ENCODE assay signal across 1 cellular context in genomic region chr9:16413509-16414016, GRCh38.
TF ChIP-seq lines count a peak whose summit lies in the region.

No MANE protein-coding gene starts in this region.

TF ChIP-seq in HepG2, 621 proteins besides CTCF, POLR2A, EP300 and RAD21 (continued from another document and continues in another):
- TF ChIP-seq RCOR2 (CRISPR knock-in tag; IDR thresholded peaks at IDR 0.05): peak; percentile 27; the same call in 1 of the 2 replicates
- TF ChIP-seq, protein P1, sequence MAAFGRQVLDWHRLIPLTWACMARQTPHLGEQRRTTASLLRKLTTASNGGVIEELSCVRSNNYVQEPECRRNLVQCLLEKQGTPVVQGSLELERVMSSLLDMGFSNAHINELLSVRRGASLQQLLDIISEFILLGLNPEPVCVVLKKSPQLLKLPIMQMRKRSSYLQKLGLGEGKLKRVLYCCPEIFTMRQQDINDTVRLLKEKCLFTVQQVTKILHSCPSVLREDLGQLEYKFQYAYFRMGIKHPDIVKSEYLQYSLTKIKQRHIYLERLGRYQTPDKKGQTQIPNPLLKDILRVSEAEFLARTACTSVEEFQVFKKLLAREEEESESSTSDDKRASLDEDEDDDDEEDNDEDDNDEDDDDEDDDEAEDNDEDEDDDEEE (CRISPR knock-in tag; IDR thresholded peaks at IDR 0.05): no peak
- TF ChIP-seq STAG1 (CRISPR knock-in tag; IDR thresholded peaks at IDR 0.05): no peak
- TF ChIP-seq CEBPG (CRISPR knock-in tag; IDR thresholded peaks at IDR 0.05): peak; percentile 95
- TF ChIP-seq, protein P2, sequence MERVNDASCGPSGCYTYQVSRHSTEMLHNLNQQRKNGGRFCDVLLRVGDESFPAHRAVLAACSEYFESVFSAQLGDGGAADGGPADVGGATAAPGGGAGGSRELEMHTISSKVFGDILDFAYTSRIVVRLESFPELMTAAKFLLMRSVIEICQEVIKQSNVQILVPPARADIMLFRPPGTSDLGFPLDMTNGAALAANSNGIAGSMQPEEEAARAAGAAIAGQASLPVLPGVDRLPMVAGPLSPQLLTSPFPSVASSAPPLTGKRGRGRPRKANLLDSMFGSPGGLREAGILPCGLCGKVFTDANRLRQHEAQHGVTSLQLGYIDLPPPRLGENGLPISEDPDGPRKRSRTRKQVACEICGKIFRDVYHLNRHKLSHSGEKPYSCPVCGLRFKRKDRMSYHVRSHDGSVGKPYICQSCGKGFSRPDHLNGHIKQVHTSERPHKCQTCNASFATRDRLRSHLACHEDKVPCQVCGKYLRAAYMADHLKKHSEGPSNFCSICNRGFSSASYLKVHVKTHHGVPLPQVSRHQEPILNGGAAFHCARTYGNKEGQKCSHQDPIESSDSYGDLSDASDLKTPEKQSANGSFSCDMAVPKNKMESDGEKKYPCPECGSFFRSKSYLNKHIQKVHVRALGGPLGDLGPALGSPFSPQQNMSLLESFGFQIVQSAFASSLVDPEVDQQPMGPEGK (CRISPR knock-in tag; IDR thresholded peaks at IDR 0.05): peak; percentile 40
- TF ChIP-seq HMG20B (CRISPR knock-in tag; conservative IDR thresholded peaks at IDR 0.05): 0 out of 2 replicates have a peak, but pooled peaks have one; percentile 31
- TF ChIP-seq HOXA3 (CRISPR knock-in tag; IDR thresholded peaks at IDR 0.05): peak; percentile 36; the same call in 1 of the 2 replicates
- no peak for TF ChIP-seq ZNF124 (CRISPR knock-in tag; IDR thresholded peaks at IDR 0.05)
- peak; percentile 45; the same call in 1 of the 2 replicates for TF ChIP-seq HOXA5 (CRISPR knock-in tag; IDR thresholded peaks at IDR 0.05)
- no peak for TF ChIP-seq ZNF20 (CRISPR knock-in tag; IDR thresholded peaks at IDR 0.05)
- peak; percentile 60; the same call in 1 of the 2 replicates for TF ChIP-seq MIER2 (CRISPR knock-in tag; IDR thresholded peaks at IDR 0.05)
- TF ChIP-seq, protein P3, sequence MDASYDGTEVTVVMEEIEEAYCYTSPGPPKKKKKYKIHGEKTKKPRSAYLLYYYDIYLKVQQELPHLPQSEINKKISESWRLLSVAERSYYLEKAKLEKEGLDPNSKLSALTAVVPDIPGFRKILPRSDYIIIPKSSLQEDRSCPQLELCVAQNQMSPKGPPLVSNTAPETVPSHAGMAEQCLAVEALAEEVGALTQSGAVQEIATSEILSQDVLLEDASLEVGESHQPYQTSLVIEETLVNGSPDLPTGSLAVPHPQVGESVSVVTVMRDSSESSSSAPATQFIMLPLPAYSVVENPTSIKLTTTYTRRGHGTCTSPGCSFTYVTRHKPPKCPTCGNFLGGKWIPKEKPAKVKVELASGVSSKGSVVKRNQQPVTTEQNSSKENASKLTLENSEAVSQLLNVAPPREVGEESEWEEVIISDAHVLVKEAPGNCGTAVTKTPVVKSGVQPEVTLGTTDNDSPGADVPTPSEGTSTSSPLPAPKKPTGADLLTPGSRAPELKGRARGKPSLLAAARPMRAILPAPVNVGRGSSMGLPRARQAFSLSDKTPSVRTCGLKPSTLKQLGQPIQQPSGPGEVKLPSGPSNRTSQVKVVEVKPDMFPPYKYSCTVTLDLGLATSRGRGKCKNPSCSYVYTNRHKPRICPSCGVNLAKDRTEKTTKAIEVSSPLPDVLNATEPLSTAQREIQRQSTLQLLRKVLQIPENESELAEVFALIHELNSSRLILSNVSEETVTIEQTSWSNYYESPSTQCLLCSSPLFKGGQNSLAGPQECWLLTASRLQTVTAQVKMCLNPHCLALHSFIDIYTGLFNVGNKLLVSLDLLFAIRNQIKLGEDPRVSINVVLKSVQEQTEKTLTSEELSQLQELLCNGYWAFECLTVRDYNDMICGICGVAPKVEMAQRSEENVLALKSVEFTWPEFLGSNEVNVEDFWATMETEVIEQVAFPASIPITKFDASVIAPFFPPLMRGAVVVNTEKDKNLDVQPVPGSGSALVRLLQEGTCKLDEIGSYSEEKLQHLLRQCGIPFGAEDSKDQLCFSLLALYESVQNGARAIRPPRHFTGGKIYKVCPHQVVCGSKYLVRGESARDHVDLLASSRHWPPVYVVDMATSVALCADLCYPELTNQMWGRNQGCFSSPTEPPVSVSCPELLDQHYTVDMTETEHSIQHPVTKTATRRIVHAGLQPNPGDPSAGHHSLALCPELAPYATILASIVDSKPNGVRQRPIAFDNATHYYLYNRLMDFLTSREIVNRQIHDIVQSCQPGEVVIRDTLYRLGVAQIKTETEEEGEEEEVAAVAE (CRISPR knock-in tag; IDR thresholded peaks at IDR 0.05; ENCODE audit: borderline replicate concordance): 0 out of 2 replicates have a peak, but pooled peaks have one; percentile 40
- peak; percentile 43; the same call in 1 of the 2 replicates for TF ChIP-seq TFDP1 (CRISPR knock-in tag; IDR thresholded peaks at IDR 0.05; ENCODE audit: borderline replicate concordance)
- TF ChIP-seq ZBTB34 (CRISPR knock-in tag; IDR thresholded peaks at IDR 0.05): 0 out of 2 replicates have a peak, but pooled peaks have one; percentile 27
- TF ChIP-seq GABPB1 (CRISPR knock-in tag; IDR thresholded peaks at IDR 0.05): peak; percentile 73
- no peak for TF ChIP-seq ZNF138 (CRISPR knock-in tag; IDR thresholded peaks at IDR 0.05; ENCODE audit: low read depth)
- TF ChIP-seq BCL6 (CRISPR knock-in tag; IDR thresholded peaks at IDR 0.05): peak; percentile 50
- TF ChIP-seq HNF4G (IDR thresholded peaks at IDR 0.05; ENCODE audit: borderline replicate concordance, low read depth, low read length): peak; percentile 62
- TF ChIP-seq HNF4G (CRISPR knock-in tag; IDR thresholded peaks at IDR 0.05; ENCODE audit: borderline replicate concordance, low read depth): no peak
- peak; percentile 71; the same call in 1 of the 2 replicates for TF ChIP-seq MIER3 (CRISPR knock-in tag; IDR thresholded peaks at IDR 0.05; ENCODE audit: borderline replicate concordance)
- TF ChIP-seq RARA (CRISPR knock-in tag; IDR thresholded peaks at IDR 0.05): peak; percentile 63
- TF ChIP-seq IRF9 (CRISPR knock-in tag; IDR thresholded peaks at IDR 0.05; ENCODE audit: borderline replicate concordance): no peak
- peak; percentile 51; the same call in 1 of the 2 replicates for TF ChIP-seq IRF2 (CRISPR knock-in tag; IDR thresholded peaks at IDR 0.05)
- peak; percentile 62; the same call in 1 of the 2 replicates for TF ChIP-seq TARDBP (CRISPR knock-in tag; IDR thresholded peaks at IDR 0.05)
- TF ChIP-seq AHDC1 (CRISPR knock-in tag; IDR thresholded peaks at IDR 0.05; ENCODE audit: borderline replicate concordance): peak; percentile 62; the same call in 1 of the 2 replicates
- peak; percentile 74 for TF ChIP-seq MED1 (CRISPR knock-in tag; IDR thresholded peaks at IDR 0.05)
- peak; percentile 63; the same call in 1 of the 2 replicates for TF ChIP-seq MIXL1 (CRISPR knock-in tag; IDR thresholded peaks at IDR 0.05)
- peak; percentile 88; the same call in 1 of the 2 replicates for TF ChIP-seq RNF2 (conservative IDR thresholded peaks at IDR 0.05; ENCODE audit: low read depth)
- peak; percentile 48; the same call in 1 of the 2 replicates for TF ChIP-seq ZSCAN9 (CRISPR knock-in tag; IDR thresholded peaks at IDR 0.05; ENCODE audit: borderline replicate concordance)
- TF ChIP-seq, protein P4, sequence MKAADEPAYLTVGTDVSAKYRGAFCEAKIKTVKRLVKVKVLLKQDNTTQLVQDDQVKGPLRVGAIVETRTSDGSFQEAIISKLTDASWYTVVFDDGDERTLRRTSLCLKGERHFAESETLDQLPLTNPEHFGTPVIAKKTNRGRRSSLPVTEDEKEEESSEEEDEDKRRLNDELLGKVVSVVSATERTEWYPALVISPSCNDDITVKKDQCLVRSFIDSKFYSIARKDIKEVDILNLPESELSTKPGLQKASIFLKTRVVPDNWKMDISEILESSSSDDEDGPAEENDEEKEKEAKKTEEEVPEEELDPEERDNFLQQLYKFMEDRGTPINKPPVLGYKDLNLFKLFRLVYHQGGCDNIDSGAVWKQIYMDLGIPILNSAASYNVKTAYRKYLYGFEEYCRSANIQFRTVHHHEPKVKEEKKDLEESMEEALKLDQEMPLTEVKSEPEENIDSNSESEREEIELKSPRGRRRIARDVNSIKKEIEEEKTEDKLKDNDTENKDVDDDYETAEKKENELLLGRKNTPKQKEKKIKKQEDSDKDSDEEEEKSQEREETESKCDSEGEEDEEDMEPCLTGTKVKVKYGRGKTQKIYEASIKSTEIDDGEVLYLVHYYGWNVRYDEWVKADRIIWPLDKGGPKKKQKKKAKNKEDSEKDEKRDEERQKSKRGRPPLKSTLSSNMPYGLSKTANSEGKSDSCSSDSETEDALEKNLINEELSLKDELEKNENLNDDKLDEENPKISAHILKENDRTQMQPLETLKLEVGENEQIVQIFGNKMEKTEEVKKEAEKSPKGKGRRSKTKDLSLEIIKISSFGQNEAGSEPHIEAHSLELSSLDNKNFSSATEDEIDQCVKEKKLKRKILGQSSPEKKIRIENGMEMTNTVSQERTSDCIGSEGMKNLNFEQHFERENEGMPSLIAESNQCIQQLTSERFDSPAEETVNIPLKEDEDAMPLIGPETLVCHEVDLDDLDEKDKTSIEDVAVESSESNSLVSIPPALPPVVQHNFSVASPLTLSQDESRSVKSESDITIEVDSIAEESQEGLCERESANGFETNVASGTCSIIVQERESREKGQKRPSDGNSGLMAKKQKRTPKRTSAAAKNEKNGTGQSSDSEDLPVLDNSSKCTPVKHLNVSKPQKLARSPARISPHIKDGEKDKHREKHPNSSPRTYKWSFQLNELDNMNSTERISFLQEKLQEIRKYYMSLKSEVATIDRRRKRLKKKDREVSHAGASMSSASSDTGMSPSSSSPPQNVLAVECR (CRISPR knock-in tag; IDR thresholded peaks at IDR 0.05; ENCODE audit: borderline replicate concordance): peak; percentile 15; the same call in 1 of the 2 replicates
- TF ChIP-seq NFATC3 (CRISPR knock-in tag; IDR thresholded peaks at IDR 0.05): no peak
- TF ChIP-seq SMAD3 (CRISPR knock-in tag; IDR thresholded peaks at IDR 0.05): peak; percentile 65; the same call in 1 of the 2 replicates
